ENCODE assay signal across 24 cellular contexts in genomic region chr4:137700072-137700471, GRCh38.
A peak's percentile ranks its signal among the peaks of the same experiment; 100 is the strongest.
DNase-seq lines count a peak whose midpoint lies in the region; ATAC-seq and TF ChIP-seq lines count a peak whose summit lies in the region.
"Had no signal": no experiment of that assay in that cellular context is flagged by ENCODE, and none has a peak within 500 bp of the region (broad histone marks: within the 10 kb centered on the region; RNA-seq: fewer than 3 reads in every experiment).

No MANE protein-coding gene starts in this region.

- no peaks in the 10 kb centered on the region for H3K36me3 ChIP-seq in thoracic aorta
- H3K36me3 ChIP-seq in neuronal stem cell (replicated peaks in 1 of 2; ENCODE audit: control insufficient read depth in 2 of 2, insufficient read depth in 2 of 2, low read length in 2 of 2): no peaks in the 10 kb centered on the region
- H3K36me3 ChIP-seq: BLaER1 had no signal

- H3K27me3 ChIP-seq in thoracic aorta (replicated peaks; ENCODE audit: insufficient read depth) (no peaks in the 10 kb centered on the region), neuronal stem cell (ENCODE audit: control insufficient read depth in 3 of 3, insufficient read depth in 3 of 3, low read depth in 1 of 3, low read length in 3 of 3) (no peaks in the 10 kb centered on the region)
- H3K27me3 ChIP-seq: BLaER1 had no signal

- ATAC-seq in thoracic aorta (ENCODE audit: insufficient number of reproducible peaks, low FRiP score, low read depth) (no peak), HG03025 (IDR thresholded peaks at IDR 0.05; ENCODE audit: low FRiP score, unreplicated experiment) (no peak)
- ATAC-seq in natural killer cell treated with Interleukin-12 subunit alpha and Interleukin-12 subunit beta and Interleukin-15 and Interleukin-18, amount 100 ng/mL, for 72 hours: no peak
- ATAC-seq: activated CD8-positive, alpha-beta memory T cell treated with anti-CD3 and anti-CD28 coated beads, Interleukin-2, amount 10 ng/mL, durations not matched to agents 7 days and 5 days; naive thymus-derived CD4-positive, alpha-beta T cell; stimulated activated naive CD8-positive, alpha-beta T cell treated with anti-CD3 and anti-CD28 coated beads, Interleukin-15, Interleukin-2, amounts not matched to agents 100 U/mL and 50 U/mL, for 24 hours had no signal

- H2AK5ac ChIP-seq in neuronal stem cell (ENCODE audit: low read depth, low read length): no peak overlapping the region

- no peak overlapping the region for H2BK12ac ChIP-seq in neuronal stem cell (ENCODE audit: low read length)

- H2BK120ac ChIP-seq in neuronal stem cell (ENCODE audit: low read depth, low read length): no peak overlapping the region

- no CpG with 5 or more reads among the region's 1 CpG for WGBS in neuronal stem cell (ENCODE audit: extremely low coverage in 2 of 2, insufficient read length in 2 of 2, insufficient replicate concordance in 1 of 2), 2 donors

- no peak overlapping the region for H3K4ac ChIP-seq in neuronal stem cell (ENCODE audit: low read length)

- H3K4me1 ChIP-seq in thoracic aorta (ENCODE audit: control insufficient read depth in 1 of 2, low read depth in 2 of 2) (peaks cover 5 to 32% of the 10 kb centered on the region in 2 donors), neuronal stem cell (ENCODE audit: control insufficient read depth in 2 of 2, insufficient read depth in 1 of 2, low read depth in 1 of 2, low read length in 2 of 2) (peaks cover 0 to 7% of the 10 kb centered on the region in 2 donors)

- H3K27ac Mint-ChIP-seq in natural killer cell treated with Interleukin-12 subunit alpha and Interleukin-12 subunit beta and Interleukin-15 and Interleukin-18, amount 100 ng/mL, for 72 hours: no peak overlapping the region
- H3K27ac Mint-ChIP-seq: activated CD8-positive, alpha-beta memory T cell treated with anti-CD3 and anti-CD28 coated beads, Interleukin-2, amount 10 ng/mL, durations not matched to agents 7 days and 5 days; activated naive CD4-positive, alpha-beta T cell treated with anti-CD3 and anti-CD28 coated beads, Interleukin-2, amount 50 U/mL, for 24 hours; activated T-helper 1 cell treated with anti-CD3 and anti-CD28 coated beads, Interleukin-12 subunit alpha, Interleukin-12 subunit beta, Interleukin-2, Interleukin-4 antibody, amounts not matched to agents 30 ng/mL and 10 ng/mL and 1 ng/mL, durations not matched to agents 14 hours and 24 hours and 36 hours; brain; naive thymus-derived CD4-positive, alpha-beta T cell; T-helper 1 cell treated with Interleukin-12 subunit alpha and Interleukin-12 subunit beta and Interleukin-4 antibody, amounts not matched to agents 30 μg/mL and 1 μg/mL, for 36 hours had no signal

- no peak overlapping the region for H2BK15ac ChIP-seq in neuronal stem cell (ENCODE audit: low read length)

- H3K79me1 ChIP-seq in neuronal stem cell (ENCODE audit: low read depth, low read length): no peaks in the 10 kb centered on the region

- no peak for TF ChIP-seq CTCF in foreskin fibroblast (IDR thresholded peaks at IDR 0.05; ENCODE audit: low read depth, low read length)
- no peak for TF ChIP-seq CTCF in thoracic aorta (IDR thresholded peaks at IDR 0.05)

- H3K9me3 ChIP-seq in thoracic aorta: no peaks in the 10 kb centered on the region
- H3K9me3 ChIP-seq in neuronal stem cell (replicated peaks in 1 of 2; ENCODE audit: control insufficient read depth in 2 of 2, insufficient read depth in 1 of 2, low read depth in 1 of 2, low read length in 2 of 2): peaks cover 0 to 6% of the 10 kb centered on the region in 2 donors

- H3K27me3 Mint-ChIP-seq in natural killer cell treated with Interleukin-12 subunit alpha and Interleukin-12 subunit beta and Interleukin-15 and Interleukin-18, amount 100 ng/mL, for 72 hours: no peaks in the 10 kb centered on the region
- H3K27me3 Mint-ChIP-seq: activated CD8-positive, alpha-beta memory T cell treated with anti-CD3 and anti-CD28 coated beads, Interleukin-2, amount 10 ng/mL, durations not matched to agents 7 days and 5 days; activated naive CD4-positive, alpha-beta T cell treated with anti-CD3 and anti-CD28 coated beads, Interleukin-2, amount 50 U/mL, for 24 hours; brain; naive thymus-derived CD4-positive, alpha-beta T cell had no signal

- no peak overlapping the region for H3K9ac ChIP-seq in neuronal stem cell (ENCODE audit: low read depth, low read length, poor library complexity)
- H3K9ac ChIP-seq: BLaER1 had no signal

- peak overlapping the region; percentile 38 to 54 for H3K27ac ChIP-seq in thoracic aorta
- no peak overlapping the region for H3K27ac ChIP-seq in neuronal stem cell (replicated peaks; ENCODE audit: low read length)
- H3K27ac ChIP-seq: BLaER1, PC-9, skin epidermis had no signal

- no peak overlapping the region for H4K91ac ChIP-seq in neuronal stem cell (ENCODE audit: low read depth, low read length, poor library complexity)

- H2AFZ ChIP-seq in neuronal stem cell (ENCODE audit: low read length): no peak overlapping the region
- H2AFZ ChIP-seq: PC-9 had no signal

- H3K18ac ChIP-seq in neuronal stem cell (ENCODE audit: low read length): no peak overlapping the region

- H4K8ac ChIP-seq in neuronal stem cell (ENCODE audit: low read depth, low read length): no peak overlapping the region

- no peak overlapping the region for H3K4me3 Mint-ChIP-seq in natural killer cell treated with Interleukin-12 subunit alpha and Interleukin-12 subunit beta and Interleukin-15 and Interleukin-18, amount 100 ng/mL, for 72 hours
- H3K4me3 Mint-ChIP-seq: activated CD8-positive, alpha-beta memory T cell treated with anti-CD3 and anti-CD28 coated beads, Interleukin-2, amount 10 ng/mL, durations not matched to agents 7 days and 5 days; activated naive CD4-positive, alpha-beta T cell treated with anti-CD3 and anti-CD28 coated beads, Interleukin-2, amount 50 U/mL, for 24 hours; activated T-helper 1 cell treated with anti-CD3 and anti-CD28 coated beads, Interleukin-12 subunit alpha, Interleukin-12 subunit beta, Interleukin-2, Interleukin-4 antibody, amounts not matched to agents 30 ng/mL and 10 ng/mL and 1 ng/mL, durations not matched to agents 14 hours and 24 hours and 36 hours; naive thymus-derived CD4-positive, alpha-beta T cell; T-helper 1 cell treated with Interleukin-12 subunit alpha and Interleukin-12 subunit beta and Interleukin-4 antibody, amounts not matched to agents 30 μg/mL and 1 μg/mL, for 36 hours had no signal

- H3K4me1 Mint-ChIP-seq in natural killer cell treated with Interleukin-12 subunit alpha and Interleukin-12 subunit beta and Interleukin-15 and Interleukin-18, amount 100 ng/mL, for 72 hours (ENCODE audit: low read depth in 2 of 2): no peaks in the 10 kb centered on the region
- H3K4me1 Mint-ChIP-seq: activated CD8-positive, alpha-beta memory T cell treated with anti-CD3 and anti-CD28 coated beads, Interleukin-2, amount 10 ng/mL, durations not matched to agents 7 days and 5 days; activated naive CD4-positive, alpha-beta T cell treated with anti-CD3 and anti-CD28 coated beads, Interleukin-2, amount 50 U/mL, for 24 hours; naive thymus-derived CD4-positive, alpha-beta T cell had no signal

- peak; percentile 26 for DNase-seq in NCI-H446 treated with DMSO at 0.1 percent for 48 hours (lab: John Stamatoyannopoulos, UW)
- no peak for DNase-seq in NCI-H446 (lab: John Stamatoyannopoulos, UW)
- DNase-seq in brain pericyte (ENCODE audit: low read depth, low spot score): peak; percentile 45
- DNase-seq in foreskin fibroblast: peak; percentile 34 to 42
- no peak for DNase-seq in thoracic aorta (ENCODE audit: low spot score)
- no peak for DNase-seq in natural killer cell treated with Interleukin-12 subunit alpha and Interleukin-12 subunit beta and Interleukin-15 and Interleukin-18, amount 100 ng/mL, for 72 hours (ENCODE audit: low spot score)
- DNase-seq in neuronal stem cell (ENCODE audit: low spot score): no peak
- DNase-seq: activated CD4-positive, alpha-beta T cell treated with anti-CD3 and anti-CD28 coated beads for 48 hours; activated CD8-positive, alpha-beta memory T cell treated with anti-CD3 and anti-CD28 coated beads, Interleukin-2, amount 10 ng/mL, durations not matched to agents 7 days and 5 days; left cardiac atrium; mesendoderm; MM.1S; naive thymus-derived CD4-positive, alpha-beta T cell; NCI-H146; PC-9; stimulated activated CD4-positive, alpha-beta T cell treated with anti-CD3 and anti-CD28 coated beads, Interleukin-2, amount 100 ng/mL, for 48 hours; stimulated activated naive CD8-positive, alpha-beta T cell treated with anti-CD3 and anti-CD28 coated beads, Interleukin-15, Interleukin-2, amounts not matched to agents 100 U/mL and 50 U/mL, for 24 hours had no signal

- no peak overlapping the region for H3K23ac ChIP-seq in neuronal stem cell (ENCODE audit: low read depth, low read length, poor library complexity)

- H3K4me3 ChIP-seq in foreskin fibroblast (ENCODE audit: low read depth in 1 of 2, low read length in 2 of 2) (no peak overlapping the region), thoracic aorta (no peak overlapping the region), neuronal stem cell (ENCODE audit: low read length in 2 of 2) (no peak overlapping the region)
- H3K4me3 ChIP-seq: BLaER1, PC-9, skin epidermis had no signal

- no peak overlapping the region for H2BK5ac ChIP-seq in neuronal stem cell (ENCODE audit: low read length)

- no peak overlapping the region for H3K4me2 ChIP-seq in neuronal stem cell (ENCODE audit: insufficient read depth, low read length, poor library complexity, severe bottlenecking)
- H3K4me2 ChIP-seq: BLaER1, PC-9 had no signal

- H3K14ac ChIP-seq in neuronal stem cell (ENCODE audit: low read length): no peak overlapping the region

- H3K9me3 Mint-ChIP-seq in natural killer cell treated with Interleukin-12 subunit alpha and Interleukin-12 subunit beta and Interleukin-15 and Interleukin-18, amount 100 ng/mL, for 72 hours: peaks cover 20% of the 10 kb centered on the region
- H3K9me3 Mint-ChIP-seq: activated T-helper 1 cell treated with anti-CD3 and anti-CD28 coated beads, Interleukin-12 subunit alpha, Interleukin-12 subunit beta, Interleukin-2, Interleukin-4 antibody, amounts not matched to agents 30 ng/mL and 10 ng/mL and 1 ng/mL, durations not matched to agents 14 hours and 24 hours and 36 hours; T-helper 1 cell treated with Interleukin-12 subunit alpha and Interleukin-12 subunit beta and Interleukin-4 antibody, amounts not matched to agents 30 μg/mL and 1 μg/mL, for 36 hours had no signal

- H3K36me3 Mint-ChIP-seq in natural killer cell treated with Interleukin-12 subunit alpha and Interleukin-12 subunit beta and Interleukin-15 and Interleukin-18, amount 100 ng/mL, for 72 hours: peaks cover 5% of the 10 kb centered on the region
- H3K36me3 Mint-ChIP-seq: activated CD8-positive, alpha-beta memory T cell treated with anti-CD3 and anti-CD28 coated beads, Interleukin-2, amount 10 ng/mL, durations not matched to agents 7 days and 5 days; activated naive CD4-positive, alpha-beta T cell treated with anti-CD3 and anti-CD28 coated beads, Interleukin-2, amount 50 U/mL, for 24 hours; naive thymus-derived CD4-positive, alpha-beta T cell had no signal

Comparison
In these comparisons a context has a peak if more than half of its experiments do, and no peak if none do; other contexts are left out.
1. DNase-seq: peak in NCI-H446 treated with DMSO at 0.1 percent for 48 hours (single experiment), brain pericyte (single experiment) and foreskin fibroblast (2 of 2); none in NCI-H446 (0 of 2), thoracic aorta (single experiment), natural killer cell treated with Interleukin-12 subunit alpha and Interleukin-12 subunit beta and Interleukin-15 and Interleukin-18, amount 100 ng/mL, for 72 hours (single experiment) and neuronal stem cell (single experiment).